8 cellular contexts compared by ENCODE assay signal in the genomic region with DNA sequence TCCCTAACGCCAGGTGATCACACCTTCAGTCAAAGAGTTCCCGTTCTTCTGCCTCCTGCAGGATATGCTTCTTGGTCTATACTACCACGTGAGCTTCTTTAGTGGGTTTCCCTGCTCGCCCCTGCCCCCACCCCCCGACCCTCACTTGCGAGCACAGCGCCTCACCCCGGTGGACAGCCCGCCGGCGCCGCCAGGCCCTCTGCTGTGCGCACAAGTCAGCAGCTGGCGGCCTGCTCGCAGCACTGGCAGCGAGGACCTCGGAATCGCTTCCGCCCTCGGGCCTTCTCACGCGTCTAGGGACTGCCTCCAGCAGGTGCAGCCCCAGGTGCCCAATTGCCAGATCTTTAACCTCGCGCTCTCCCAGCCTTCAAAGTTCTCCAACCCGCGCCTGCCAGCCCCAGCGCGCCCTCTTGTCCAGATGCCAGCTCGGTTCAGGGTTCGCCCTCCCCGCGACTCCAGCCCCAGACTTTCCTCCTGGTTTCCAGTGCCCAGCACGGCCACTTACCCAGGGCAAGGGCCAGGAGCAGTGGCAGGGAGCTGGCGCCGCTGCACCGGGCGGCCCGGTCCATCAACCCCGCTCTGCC. TPM values are rescaled to one million over a fixed set of nuclear protein-coding genes. Genes with fewer than 3 reads are reported as not detected.
A peak's percentile ranks its signal among the peaks of the same experiment; 100 is the strongest.
DNase-seq lines count a peak whose midpoint lies in the region; ATAC-seq, FAIRE-seq and TF ChIP-seq lines count a peak whose summit lies in the region.

No MANE protein-coding gene starts in this region.

- H3K4me3 ChIP-seq in AG10803 (ENCODE audit: low read length) (peak overlapping the region; percentile 50), HepG2 (replicated peaks in 1 of 3; ENCODE audit: insufficient read depth in 1 of 3, low read depth in 2 of 3, low read length in 3 of 3) (peak overlapping the region; percentile 58 to 76 (median 73)), tibial artery (peak overlapping the region; percentile 70 to 87)

- H3K4me1 ChIP-seq in HepG2 (ENCODE audit: insufficient read depth, low read length) (no peaks in the 10 kb centered on the region), tibial artery (peaks cover 0 to 17% (median 10%) of the 10 kb centered on the region in 4 donors)

- TF ChIP-seq EP300 in HepG2 (IDR thresholded peaks at IDR 0.05; ENCODE audit: low read depth in 2 of 2, low read length in 2 of 2): no peak
- TF ChIP-seq EP300 in HepG2 (CRISPR knock-in tag; IDR thresholded peaks at IDR 0.05; ENCODE audit: borderline replicate concordance): no peak

- DNase-seq in AG10803 (ENCODE audit: low read depth): no peak
- DNase-seq in GOT3 (lab: John Stamatoyannopoulos, UW): peak; percentile 4
- DNase-seq in NCI-H69 (lab: John Stamatoyannopoulos, UW): peak; percentile 76
- peak; percentile 12 for DNase-seq in cortex of kidney (lab: John Stamatoyannopoulos, UW)
- DNase-seq in HepG2 (ENCODE audit: low spot score): peak; percentile 3
- peak; percentile 44 to 77 for DNase-seq in tibial artery
- DNase-seq in NCI-H2107 treated with DMSO at 0.1 percent for 48 hours (lab: John Stamatoyannopoulos, UW; ENCODE audit: unreplicated experiment): no peak

- POLR2A ChIA-PET in HepG2 (lab: Yijun Ruan, JAX): no interaction called here

- H3K9me3 ChIP-seq in HepG2 (ENCODE audit: low read length) (no peaks in the 10 kb centered on the region), tibial artery (no peaks in the 10 kb centered on the region)

- no peaks in the 10 kb centered on the region for H3K36me3 ChIP-seq in HepG2 (replicated peaks in 1 of 2; ENCODE audit: control insufficient read depth in 1 of 2, insufficient read depth in 2 of 2, low read length in 2 of 2)
- no peaks in the 10 kb centered on the region for H3K36me3 ChIP-seq in tibial artery

- in situ Hi-C loops in HepG2 (cut with HindIII; ENCODE audit: extremely low pct_ligation_motif_present, low pct_unique_long_range_greater_than_20kb): no loop called here

- no peak for FAIRE-seq in HepG2 (lab: Jason Lieb, UNC)

- H3K27me3 ChIP-seq in HepG2 (ENCODE audit: control insufficient read depth in 1 of 2, insufficient read depth in 2 of 2, low read length in 2 of 2): peaks cover 0 to 21% of the 10 kb centered on the region in 2 experiments; a peak in 2 of 5 replicates
- H3K27me3 ChIP-seq in tibial artery: no peaks in the 10 kb centered on the region

- peak overlapping the region; percentile 92 for H3K4me2 ChIP-seq in HepG2 (ENCODE audit: low read depth, low read length)

- BruUV-seq in HepG2 (replicated peaks; lab: Mats Ljungman, UMichigan): no TSS peak

- H3K27ac ChIP-seq in HepG2 (ENCODE audit: extremely low read length, insufficient read depth, low read length) (no peak overlapping the region), tibial artery (peak overlapping the region; percentile 91 to 92)

- no peak for TF ChIP-seq RAD21 in HepG2 (CRISPR knock-in tag; IDR thresholded peaks at IDR 0.05)

- CTCF ChIA-PET in HepG2 (lab: Yijun Ruan, JAX; ENCODE audit: low intra/inter-chr PET ratio, low total read pairs): no interaction called here

- no peaks in the 10 kb centered on the region for H4K20me1 ChIP-seq in HepG2 (ENCODE audit: insufficient read depth, low read length)

- TF ChIP-seq POLR2A in HepG2 (IDR thresholded peaks at IDR 0.05; ENCODE audit: insufficient read depth in 1 of 2, low read depth in 2 of 2, low read length in 2 of 2): no peak

- peak; percentile 9; the same call in 1 of the 2 replicates for TF ChIP-seq CTCF in AG10803 (conservative IDR thresholded peaks at IDR 0.05; ENCODE audit: low read length)
- TF ChIP-seq CTCF in HepG2 (CRISPR knock-in tag; IDR thresholded peaks at IDR 0.05): peak; percentile 55
- peak in 1 of 2 experiments; percentile 43 for TF ChIP-seq CTCF in tibial artery (IDR thresholded peaks at IDR 0.05)

- WGBS in HepG2 (ENCODE audit: low lambda C conversion rate): 4% methylated on average over 15 of the region's 39 CpGs

- H2AFZ ChIP-seq in HepG2 (ENCODE audit: low read length): no peak overlapping the region

- intact Hi-C loops in HepG2 (cut with micrococcal nuclease; ENCODE audit: unreplicated experiment) (no loop called here), tibial artery (cut with DNase I; ENCODE audit: low total_unique reads) (no loop called here)

- H3K79me2 ChIP-seq in HepG2 (ENCODE audit: insufficient read depth, low read length): no peaks in the 10 kb centered on the region

- no peak overlapping the region; the same call in 1 of the 2 replicates for H3K9ac ChIP-seq in HepG2 (ENCODE audit: insufficient read depth, low read depth, low read length)

- ATAC-seq in HepG2 (peak; percentile 90), GM21737 (IDR thresholded peaks at IDR 0.05; ENCODE audit: unreplicated experiment) (no peak)

TF ChIP-seq in HepG2, 621 proteins besides CTCF, POLR2A, EP300 and RAD21 (continues in another document):
- TF ChIP-seq MTA1 (CRISPR knock-in tag; IDR thresholded peaks at IDR 0.05; ENCODE audit: borderline replicate concordance) (0 out of 2 replicates have a peak, but pooled peaks have one; percentile 28), HNF4A (CRISPR knock-in tag; IDR thresholded peaks at IDR 0.05) (no peak), ZBTB38 (CRISPR knock-in tag; IDR thresholded peaks at IDR 0.05) (no peak), ZC3H13 (CRISPR knock-in tag; IDR thresholded peaks at IDR 0.05) (0 out of 2 replicates have a peak, but pooled peaks have one; percentile 31), SALL1 (CRISPR knock-in tag; IDR thresholded peaks at IDR 0.05) (0 out of 2 replicates have a peak, but pooled peaks have one; percentile 17), KDM2A (CRISPR knock-in tag; IDR thresholded peaks at IDR 0.05; ENCODE audit: borderline replicate concordance, low read depth) (0 out of 2 replicates have a peak, but pooled peaks have one; percentile 11), SMARCC2 (IDR thresholded peaks at IDR 0.05) (no peak)
- TF ChIP-seq, protein P1, sequence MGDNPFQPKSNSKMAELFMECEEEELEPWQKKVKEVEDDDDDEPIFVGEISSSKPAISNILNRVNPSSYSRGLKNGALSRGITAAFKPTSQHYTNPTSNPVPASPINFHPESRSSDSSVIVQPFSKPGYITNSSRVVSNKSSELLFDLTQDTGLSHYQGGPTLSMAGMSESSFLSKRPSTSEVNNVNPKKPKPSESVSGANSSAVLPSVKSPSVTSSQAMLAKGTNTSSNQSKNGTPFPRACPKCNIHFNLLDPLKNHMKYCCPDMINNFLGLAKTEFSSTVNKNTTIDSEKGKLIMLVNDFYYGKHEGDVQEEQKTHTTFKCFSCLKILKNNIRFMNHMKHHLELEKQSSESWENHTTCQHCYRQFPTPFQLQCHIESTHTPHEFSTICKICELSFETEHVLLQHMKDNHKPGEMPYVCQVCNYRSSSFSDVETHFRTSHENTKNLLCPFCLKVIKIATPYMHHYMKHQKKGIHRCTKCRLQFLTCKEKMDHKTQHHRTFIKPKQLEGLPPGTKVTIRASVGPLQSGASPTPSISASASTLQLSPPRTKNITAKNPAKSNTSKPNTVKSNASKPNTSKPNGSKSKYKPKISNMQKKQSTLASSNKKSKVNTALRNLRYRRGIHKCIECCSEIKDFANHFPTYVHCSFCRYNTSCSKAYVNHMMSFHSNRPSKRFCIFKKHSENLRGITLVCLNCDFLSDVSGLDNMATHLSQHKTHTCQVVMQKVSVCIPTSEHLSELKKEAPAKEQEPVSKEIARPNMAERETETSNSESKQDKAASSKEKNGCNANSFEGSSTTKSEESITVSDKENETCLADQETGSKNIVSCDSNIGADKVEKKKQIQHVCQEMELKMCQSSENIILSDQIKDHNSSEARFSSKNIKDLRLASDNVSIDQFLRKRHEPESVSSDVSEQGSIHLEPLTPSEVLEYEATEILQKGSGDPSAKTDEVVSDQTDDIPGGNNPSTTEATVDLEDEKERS (CRISPR knock-in tag; IDR thresholded peaks at IDR 0.05): no peak
- TF ChIP-seq, protein P2, sequence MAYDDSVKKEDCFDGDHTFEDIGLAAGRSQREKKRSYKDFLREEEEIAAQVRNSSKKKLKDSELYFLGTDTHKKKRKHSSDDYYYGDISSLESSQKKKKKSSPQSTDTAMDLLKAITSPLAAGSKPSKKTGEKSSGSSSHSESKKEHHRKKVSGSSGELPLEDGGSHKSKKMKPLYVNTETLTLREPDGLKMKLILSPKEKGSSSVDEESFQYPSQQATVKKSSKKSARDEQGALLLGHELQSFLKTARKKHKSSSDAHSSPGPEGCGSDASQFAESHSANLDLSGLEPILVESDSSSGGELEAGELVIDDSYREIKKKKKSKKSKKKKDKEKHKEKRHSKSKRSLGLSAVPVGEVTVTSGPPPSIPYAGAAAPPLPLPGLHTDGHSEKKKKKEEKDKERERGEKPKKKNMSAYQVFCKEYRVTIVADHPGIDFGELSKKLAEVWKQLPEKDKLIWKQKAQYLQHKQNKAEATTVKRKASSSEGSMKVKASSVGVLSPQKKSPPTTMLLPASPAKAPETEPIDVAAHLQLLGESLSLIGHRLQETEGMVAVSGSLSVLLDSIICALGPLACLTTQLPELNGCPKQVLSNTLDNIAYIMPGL (CRISPR knock-in tag; IDR thresholded peaks at IDR 0.05; ENCODE audit: borderline replicate concordance in 1 of 2, low read depth in 1 of 2): peak in 1 of 2 experiments; percentile 67; a peak in 1 of 4 replicates

RNA-seq across cellular contexts. Expression of a gene that starts 0.5 kb away (rescaled TPM):
- total RNA-seq in HepG2 (2016; rRNA removed; fragmentation: Illumina TruSeq; extraction: Trizol): not detected in 2 replicates
- not detected in 2 replicates for total RNA-seq in HepG2 (2016; cell fraction: cytosol; rRNA removed; fragmentation: Illumina TruSeq; extraction: Trizol; ENCODE audit: low read depth)
- total RNA-seq in HepG2 (2016; cell fraction: insoluble cytoplasmic fraction; rRNA removed; fragmentation: Illumina TruSeq; extraction: Trizol): not detected in 2 replicates
- total RNA-seq in HepG2 (2016; cell fraction: membrane; rRNA removed; fragmentation: Illumina TruSeq; extraction: Trizol): not detected in 2 replicates
- total RNA-seq in HepG2 (2016; cell fraction: nucleus; rRNA removed; fragmentation: Illumina TruSeq; extraction: Trizol): not detected in 2 replicates
- polyA plus RNA-seq in HepG2 (2011; rRNA removed): not detected in 2 replicates
- polyA plus RNA-seq in HepG2 (2011; cell fraction: cytosol; rRNA removed): not detected in 2 replicates
- polyA plus RNA-seq in HepG2 (2011; cell fraction: nucleus; rRNA removed): not detected in 2 replicates
- not detected in 2 replicates for polyA plus RNA-seq in HepG2 (2012)
- polyA plus RNA-seq in HepG2 (2016; cell fraction: cytosol; fragmentation: Illumina TruSeq; extraction: Trizol; ENCODE audit: low read depth): not detected in 2 replicates
- not detected in 2 replicates for polyA plus RNA-seq in HepG2 (2016; cell fraction: insoluble cytoplasmic fraction; fragmentation: Illumina TruSeq; extraction: Trizol; ENCODE audit: low read depth)
- polyA plus RNA-seq in HepG2 (2016; cell fraction: membrane; fragmentation: Illumina TruSeq; extraction: Trizol; ENCODE audit: low read depth): not detected in 2 replicates
- not detected in 2 replicates for polyA plus RNA-seq in HepG2 (2016; cell fraction: nucleus; fragmentation: Illumina TruSeq; extraction: Trizol; ENCODE audit: insufficient read depth, low read depth)
- polyA minus RNA-seq in HepG2 (2011; rRNA and poly(A)+ RNA removed; ENCODE audit: low replicate concordance): not detected in 2 replicates
- polyA minus RNA-seq in HepG2 (2011; cell fraction: cytosol; rRNA and poly(A)+ RNA removed): not detected in 2 replicates
- not detected in 2 replicates for polyA minus RNA-seq in HepG2 (2011; cell fraction: nucleus; rRNA and poly(A)+ RNA removed)

Comparison
In these comparisons a context has a peak if more than half of its experiments do, and no peak if none do; other contexts are left out.
1. DNase-seq: peak in GOT3 (single experiment), NCI-H69 (single experiment), cortex of kidney (single experiment), HepG2 (single experiment) and tibial artery (2 of 2); none in AG10803 (single experiment) and NCI-H2107 treated with DMSO at 0.1 percent for 48 hours (single experiment).
2. Peak in every context shown above with its lines, with median percentiles within 50 percentile points of each other: H3K4me3 ChIP-seq.